In the genomic region with DNA sequence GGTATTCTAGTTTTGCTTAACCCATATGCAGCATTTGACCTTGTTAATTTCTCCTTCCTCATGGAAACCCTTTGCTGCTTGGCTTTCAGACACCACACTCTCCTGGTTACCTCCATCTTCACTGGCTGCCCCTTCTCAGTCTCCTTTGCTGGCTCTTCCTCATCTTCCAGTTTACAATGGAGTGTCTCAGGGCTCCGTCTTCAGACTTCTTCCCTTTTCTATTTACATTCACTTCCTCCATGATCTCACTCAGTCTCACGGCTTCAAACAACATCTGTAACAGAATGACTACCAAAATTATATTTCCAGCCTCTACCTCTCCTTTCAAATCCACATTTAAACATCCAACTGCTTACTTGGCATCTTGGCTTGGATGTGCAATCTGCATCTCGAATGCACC, we compare ENCODE assay signal across 2 cellular contexts.
TF ChIP-seq lines count a peak whose summit lies in the region.

No MANE protein-coding gene starts in this region.

TF ChIP-seq in HCT116, 20 proteins besides CTCF, POLR2A, EP300 and RAD21:
- TF ChIP-seq EGR1 (IDR thresholded peaks at IDR 0.05; ENCODE audit: low read depth) (no peak), ZFX (IDR thresholded peaks at IDR 0.05) (no peak), EZH2 (IDR thresholded peaks at IDR 0.05) (no peak), SRF (IDR thresholded peaks at IDR 0.05; ENCODE audit: low read depth) (no peak), YY1 (IDR thresholded peaks at IDR 0.05; ENCODE audit: extremely low read depth, insufficient replicate concordance, low read depth, low read length) (no peak)
- TF ChIP-seq, protein P1, sequence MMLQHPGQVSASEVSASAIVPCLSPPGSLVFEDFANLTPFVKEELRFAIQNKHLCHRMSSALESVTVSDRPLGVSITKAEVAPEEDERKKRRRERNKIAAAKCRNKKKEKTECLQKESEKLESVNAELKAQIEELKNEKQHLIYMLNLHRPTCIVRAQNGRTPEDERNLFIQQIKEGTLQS (IDR thresholded peaks at IDR 0.05), result no peak
TF ChIP-seq in HCT116: peak in this region for 0.

TF ChIP-seq in endothelial cell of umbilical vein, 7 proteins besides CTCF, POLR2A, EP300 and RAD21:
- TF ChIP-seq GATA2 (IDR thresholded peaks at IDR 0.05; ENCODE audit: insufficient read depth, insufficient read length, low read depth, low read length) (no peak), POLR2AphosphoS5 (IDR thresholded peaks at IDR 0.05; ENCODE audit: insufficient read depth, low read depth, low read length) (no peak), JUN (IDR thresholded peaks at IDR 0.05; ENCODE audit: borderline replicate concordance, insufficient read depth, insufficient read length, low read depth) (no peak), FOS (IDR thresholded peaks at IDR 0.05; ENCODE audit: borderline replicate concordance, insufficient read depth, low read length) (no peak), EZH2 (IDR thresholded peaks at IDR 0.05; ENCODE audit: borderline replicate concordance, low read depth, low read length, severe bottlenecking) (no peak), MYC (IDR thresholded peaks at IDR 0.05; ENCODE audit: low read depth, low read length) (no peak)
- TF ChIP-seq, protein P2, sequence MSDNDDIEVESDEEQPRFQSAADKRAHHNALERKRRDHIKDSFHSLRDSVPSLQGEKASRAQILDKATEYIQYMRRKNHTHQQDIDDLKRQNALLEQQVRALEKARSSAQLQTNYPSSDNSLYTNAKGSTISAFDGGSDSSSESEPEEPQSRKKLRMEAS (IDR thresholded peaks at IDR 0.05; ENCODE audit: insufficient read depth, insufficient read length), result no peak
